In genomic region chr15:51621917-51622268, GRCh38 we compare ENCODE assay signal across 8 cellular contexts. TPM values are rescaled to one million over a fixed set of nuclear protein-coding genes. Genes with fewer than 3 reads are reported as not detected.
DNase-seq lines count a peak whose midpoint lies in the region; ATAC-seq and TF ChIP-seq lines count a peak whose summit lies in the region.

No MANE protein-coding gene starts in this region.

- POLR2A ChIA-PET in SK-N-SH (lab: Yijun Ruan, JAX): interaction anchor here (1.0 to 1.4 kb wide), 2 partner anchors 60 to 349 kb away, joined by 4 read pairs; partner anchors contain the start of genes LEO1 and SCG3

- H3K4me2 ChIP-seq in SK-N-SH: peak overlapping the region; percentile 96

- no peaks in the 10 kb centered on the region for H3K27me3 ChIP-seq in SK-N-SH (ENCODE audit: insufficient read depth)
- H3K27me3 ChIP-seq in body of pancreas: no peaks in the 10 kb centered on the region
- H3K27me3 ChIP-seq in iPS DF 6.9 (ENCODE audit: control insufficient read depth, insufficient read depth, low read length): peaks cover 2% of the 10 kb centered on the region; the same call in 1 of the 2 replicates

- H3K9me2 ChIP-seq in SK-N-SH: no peaks in the 10 kb centered on the region

- no peak for TF ChIP-seq EP300 in SK-N-SH (IDR thresholded peaks at IDR 0.05; ENCODE audit: borderline replicate concordance in 1 of 2, low read depth in 1 of 2, low read length in 1 of 2)

- H3K4me3 ChIP-seq in SK-N-SH (ENCODE audit: low read depth in 2 of 2, low read length in 1 of 2) (peak overlapping the region; percentile 85 to 96), body of pancreas (peak overlapping the region; percentile 74 to 84), iPS DF 6.9 (ENCODE audit: low read length) (peak overlapping the region; percentile 96; the same call in 1 of the 2 replicates)

- peak; percentile 57 for ATAC-seq in GM19324 (IDR thresholded peaks at IDR 0.05; ENCODE audit: low FRiP score, unreplicated experiment)
- ATAC-seq in HG03442 (IDR thresholded peaks at IDR 0.05; ENCODE audit: unreplicated experiment): peak; percentile 39
- ATAC-seq in body of pancreas: peak; percentile 37
- peak; percentile 87 for ATAC-seq in sciatic nerve

- no peak for TF ChIP-seq POLR2A in body of pancreas (IDR thresholded peaks at IDR 0.05)

- H3K36me3 ChIP-seq in SK-N-SH (replicated peaks in 1 of 2; ENCODE audit: control insufficient read depth in 1 of 2, insufficient read depth in 2 of 2, low read length in 1 of 2): no peaks in the 10 kb centered on the region
- no peaks in the 10 kb centered on the region for H3K36me3 ChIP-seq in body of pancreas (replicated peaks in 1 of 2; ENCODE audit: insufficient read depth in 1 of 2, low read depth in 2 of 2)
- H3K36me3 ChIP-seq in iPS DF 6.9 (ENCODE audit: control insufficient read depth, insufficient read depth, low read length): no peaks in the 10 kb centered on the region

- no peak for TF ChIP-seq RAD21 in SK-N-SH (IDR thresholded peaks at IDR 0.05; ENCODE audit: low read length)

- no peaks in the 10 kb centered on the region; the same call in 1 of the 2 replicates for H3K9me3 ChIP-seq in SK-N-SH
- no peaks in the 10 kb centered on the region for H3K9me3 ChIP-seq in body of pancreas
- no peaks in the 10 kb centered on the region for H3K9me3 ChIP-seq in iPS DF 6.9 (ENCODE audit: control insufficient read depth, insufficient read depth, low read length)

- H2AFZ ChIP-seq in SK-N-SH (ENCODE audit: low read depth): peak overlapping the region; percentile 85

- DNase-seq in COR-L47 (lab: John Stamatoyannopoulos, UW) (peak; percentile 48), SK-N-SH (peak; percentile 60), body of pancreas (peak; percentile 48 to 52 (median 50)), iPS DF 6.9 (ENCODE audit: low read depth, low spot score) (no peak), sciatic nerve (ENCODE audit: low spot score) (peak; percentile 70), NCI-H2029 (lab: John Stamatoyannopoulos, UW) (no peak)

- WGBS in SK-N-SH (ENCODE audit: low lambda C conversion rate): 0% methylated on average over 4 of the region's 21 CpGs
- WGBS in body of pancreas, 2 donors: 0 to 2% methylated on average over 4 to 21 of the region's 21 CpGs
- WGBS in iPS DF 6.9 (ENCODE audit: insufficient coverage, insufficient read length): no CpG with 5 or more reads among the region's 21 CpGs

- H3K4me1 ChIP-seq in SK-N-SH (ENCODE audit: control insufficient read depth in 1 of 2, insufficient read depth in 2 of 2, low read depth in 1 of 2, low read length in 1 of 2): peaks cover 11 to 12% of the 10 kb centered on the region in 2 experiments; a peak in 3 of 4 replicates
- peaks cover 13% of the 10 kb centered on the region for H3K4me1 ChIP-seq in body of pancreas
- H3K4me1 ChIP-seq in iPS DF 6.9 (ENCODE audit: control insufficient read depth, insufficient read depth, low read length): no peaks in the 10 kb centered on the region

- peaks cover 42% of the 10 kb centered on the region for H3K79me2 ChIP-seq in SK-N-SH (ENCODE audit: insufficient read depth)

- H3K27ac ChIP-seq in SK-N-SH (ENCODE audit: low read depth in 2 of 2, low read length in 1 of 2) (peak overlapping the region; percentile 64 to 90), body of pancreas (peak overlapping the region; percentile 52 to 85 (median 76)), iPS DF 6.9 (ENCODE audit: low read length) (no peak overlapping the region)

- no peaks in the 10 kb centered on the region for H3F3A ChIP-seq in SK-N-SH (replicated peaks; ENCODE audit: insufficient read depth)

- CTCF ChIA-PET in SK-N-SH (lab: Yijun Ruan, JAX): interaction anchor here (0.7 to 4.6 kb wide), 7 partner anchors 20 to 159 kb away, joined by 3 to 23 read pairs (median 3); no protein-coding TSS in a partner anchor

- TF ChIP-seq CTCF in SK-N-SH (IDR thresholded peaks at IDR 0.05) (no peak), body of pancreas (IDR thresholded peaks at IDR 0.05) (peak in 2 of 7 experiments; percentile 1 to 12)

- intact Hi-C loops in body of pancreas (cut with DNase I): no loop called here
- intact Hi-C loops in sciatic nerve (cut with DNase I): no loop called here

- peak overlapping the region; percentile 79 for H3K9ac ChIP-seq in SK-N-SH

- H4K20me1 ChIP-seq in SK-N-SH (ENCODE audit: insufficient read depth): no peaks in the 10 kb centered on the region

TF ChIP-seq in SK-N-SH, 30 proteins besides CTCF, POLR2A, EP300 and RAD21:
- TF ChIP-seq MXI1 (IDR thresholded peaks at IDR 0.05; ENCODE audit: low read depth, low read length) (peak; percentile 48; the same call in 1 of the 2 replicates), MAX (IDR thresholded peaks at IDR 0.05; ENCODE audit: low read depth) (peak; percentile 29), TCF12 (IDR thresholded peaks at IDR 0.05) (no peak)

RNA-seq across cellular contexts. Expression of gene DMXL2, which starts 0.7 kb away (rescaled TPM):
- 6.4 and 8.9 TPM in 2 replicates for polyA plus RNA-seq in SK-N-SH (2012; rRNA removed)
- polyA plus RNA-seq in SK-N-SH (2012; cell fraction: cytosol; rRNA removed): 6.0 and 6.5 TPM in 2 replicates
- polyA plus RNA-seq in SK-N-SH (2012; cell fraction: nucleus; rRNA removed): 19.4 and 40.9 TPM in 2 replicates
- total RNA-seq in body of pancreas: 10 to 100 TPM; 34.8 to 48.1 TPM
- 39.3 TPM for total RNA-seq in sciatic nerve

RNA-seq across cellular contexts. Expression of gene SCG3, which starts 59.4 kb away (rescaled TPM):
- polyA plus RNA-seq in SK-N-SH (2012; rRNA removed): 0.16 and 0.41 TPM in 2 replicates
- polyA plus RNA-seq in SK-N-SH (2012; cell fraction: cytosol; rRNA removed): 0.67 and 0.85 TPM in 2 replicates
- polyA plus RNA-seq in SK-N-SH (2012; cell fraction: nucleus; rRNA removed): 0.05 and 0.06 TPM in 2 replicates
- total RNA-seq in body of pancreas: 1 to 10 TPM; 2.9 to 6.3 TPM
- total RNA-seq in sciatic nerve: 0.13 TPM

Comparison
In these comparisons a context has a peak if more than half of its experiments do, and no peak if none do; other contexts are left out.
1. DNase-seq: peak in COR-L47 (single experiment), SK-N-SH (single experiment), body of pancreas (4 of 4) and sciatic nerve (single experiment); none in iPS DF 6.9 (single experiment) and NCI-H2029 (single experiment).
2. ATAC-seq: peak in every context shown above with its lines; median percentile 87 in sciatic nerve; 57 in GM19324; 39 in HG03442; 37 in body of pancreas.
3. Peak in every context shown above with its lines, with median percentiles within 50 percentile points of each other: H3K4me3 ChIP-seq.